In genomic region chr5:77630246-77631165, GRCh38 we compare ENCODE assay signal across 8 cellular contexts. TPM values are rescaled to one million over a fixed set of nuclear protein-coding genes. Genes with fewer than 3 reads are reported as not detected.
A peak's percentile ranks its signal among the peaks of the same experiment; 100 is the strongest.
DNase-seq lines count a peak whose midpoint lies in the region; ATAC-seq and TF ChIP-seq lines count a peak whose summit lies in the region.

No MANE protein-coding gene starts in this region.

- peak in 1 of 2 donors; percentile 34 for TF ChIP-seq CTCF in right atrium auricular region (IDR thresholded peaks at IDR 0.05)

- H3K27ac ChIP-seq in right atrium auricular region = no peak overlapping the region

- H3K36me3 ChIP-seq in right atrium auricular region = no peaks in the 10 kb centered on the region

- peaks cover 49 to 76% of the 10 kb centered on the region in 2 donors for H3K27me3 ChIP-seq in right atrium auricular region

- TF ChIP-seq POLR2A in GM18951 (IDR thresholded peaks at IDR 0.05; ENCODE audit: extremely low read depth, insufficient read depth, insufficient read length) = peak; percentile 37

- in situ Hi-C loops in Caki2 (cut with HindIII; ENCODE audit: low pct_unique_long_range_greater_than_20kb, low sequenced_read_pairs) (no loop called here), GM18951 (cut with MboI; ENCODE audit: low sequenced_read_pairs, unreplicated experiment) (no loop called here)

- H3K4me3 ChIP-seq in right atrium auricular region = peak overlapping the region; percentile 15 to 44
- peak overlapping the region; percentile 34 for H3K4me3 ChIP-seq in skeletal muscle cell (ENCODE audit: low read depth, low read length)

- ATAC-seq in HG03095 (IDR thresholded peaks at IDR 0.05; ENCODE audit: unreplicated experiment) = peak; percentile 89

- peaks cover 0 to 26% of the 10 kb centered on the region in 2 donors for H3K9me3 ChIP-seq in right atrium auricular region

- DNase-seq in Caki2 (ENCODE audit: low read depth) (peak; percentile 82), NCI-H2196 treated with DMSO at 0.1 percent for 48 hours (lab: John Stamatoyannopoulos, UW; ENCODE audit: unreplicated experiment) (peak; percentile 77), right atrium auricular region (ENCODE audit: low spot score) (no peak), skeletal muscle cell (ENCODE audit: low read depth) (no peak)
- DNase-seq in activated T-cell treated with anti-CD3 and anti-CD28 coated beads, Interleukin-2, amount 50 U/mL, for 1 hour = peak; percentile 46
- no peak for DNase-seq in effector CD8-positive, alpha-beta T cell (lab: John Stamatoyannopoulos, UW)

- peaks cover 0 to 25% of the 10 kb centered on the region in 2 donors for H3K4me1 ChIP-seq in right atrium auricular region

RNA-seq across cellular contexts. Expression of gene OTP, which starts 8.0 kb away (rescaled TPM):
- not detected in 2 replicates for total RNA-seq in Caki2 (2014; rRNA removed; shearing (Covaris generic); ENCODE audit: low replicate concordance)
- not detected for total RNA-seq in right atrium auricular region

Comparison
In these comparisons a context has a peak if more than half of its experiments do, and no peak if none do; other contexts are left out.
1. DNase-seq: peak in Caki2 (single experiment), NCI-H2196 treated with DMSO at 0.1 percent for 48 hours (single experiment) and activated T-cell treated with anti-CD3 and anti-CD28 coated beads, Interleukin-2, amount 50 U/mL, for 1 hour (single experiment); none in right atrium auricular region (single experiment), skeletal muscle cell (single experiment) and effector CD8-positive, alpha-beta T cell (single experiment).